In the genomic region with DNA sequence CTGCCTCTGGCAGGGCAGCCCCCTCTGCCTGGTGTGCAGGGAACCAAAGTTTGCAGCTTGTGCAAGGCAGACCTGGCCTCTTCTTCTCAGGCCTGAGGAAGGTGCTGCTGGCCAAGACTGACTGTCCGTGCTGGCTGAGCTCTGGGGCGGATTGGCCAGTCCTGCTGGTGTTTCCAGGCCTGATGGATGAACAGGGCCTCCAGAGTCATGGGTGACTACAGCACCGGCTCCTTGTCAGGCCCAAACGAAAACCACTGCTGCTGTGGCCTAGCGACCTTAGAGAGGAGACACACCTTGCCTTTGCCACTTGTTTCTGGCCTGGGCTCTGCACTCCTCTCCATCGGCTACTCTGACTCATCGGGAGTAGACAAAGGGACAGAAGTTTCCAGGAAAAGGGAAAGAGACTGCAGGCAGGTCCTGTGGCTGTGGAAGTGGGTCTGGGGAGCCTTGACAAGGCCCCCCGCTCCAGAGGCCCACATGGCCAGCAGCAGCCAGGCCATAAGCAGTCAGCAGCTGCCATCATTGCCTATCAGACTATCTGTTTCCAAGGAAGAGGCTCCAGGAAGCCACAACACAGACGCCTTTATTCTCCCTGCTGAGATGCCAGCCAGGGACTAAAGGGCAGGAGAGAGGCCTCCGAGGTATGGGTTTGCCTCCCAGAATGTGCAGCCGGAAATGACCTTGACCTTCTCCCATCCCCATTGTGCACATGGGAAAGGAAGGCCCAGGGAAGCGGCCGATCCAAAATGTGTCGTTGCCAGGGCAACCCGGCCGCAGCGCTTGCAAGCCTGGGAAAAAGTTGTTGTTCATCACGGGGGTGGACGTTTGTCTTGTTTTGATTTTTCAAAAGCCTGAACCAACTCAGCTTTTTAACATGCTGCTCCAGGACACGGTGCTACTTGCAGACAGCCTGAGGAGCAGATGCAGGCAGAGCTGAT, we compare ENCODE assay signal across 11 cellular contexts.
DNase-seq lines count a peak whose midpoint lies in the region; ATAC-seq and TF ChIP-seq lines count a peak whose summit lies in the region.
"Had no signal": no experiment of that assay in that cellular context is flagged by ENCODE, and none has a peak within 500 bp of the region (broad histone marks: within the 10 kb centered on the region; RNA-seq: fewer than 3 reads in every experiment).

No MANE protein-coding gene starts in this region.

- no peak for TF ChIP-seq POLR2A in esophagus muscularis mucosa (IDR thresholded peaks at IDR 0.05; ENCODE audit: low read depth)

- ATAC-seq in activated naive CD4-positive, alpha-beta T cell treated with anti-CD3 and anti-CD28 coated beads, Interleukin-2, amount 50 U/mL, for 72 hours, result no peak
- ATAC-seq in HG02973 (IDR thresholded peaks at IDR 0.05; ENCODE audit: unreplicated experiment), result no peak
- ATAC-seq in GM18909 (IDR thresholded peaks at IDR 0.05; ENCODE audit: poor library complexity, unreplicated experiment), result no peak
- ATAC-seq: stimulated activated effector memory CD8-positive, alpha-beta T cell treated with anti-CD3 and anti-CD28 coated beads, Interleukin-12 subunit alpha, Interleukin-12 subunit beta, amount 100 ng/mL, for 72 hours had no signal

- H3K9me3 ChIP-seq in SJCRH30 (replicated peaks) (no peaks in the 10 kb centered on the region), esophagus muscularis mucosa (no peaks in the 10 kb centered on the region), tibial artery (no peaks in the 10 kb centered on the region)

- no peaks in the 10 kb centered on the region for H3K27me3 ChIP-seq in SJCRH30
- H3K27me3 ChIP-seq in esophagus muscularis mucosa, result no peaks in the 10 kb centered on the region
- no peaks in the 10 kb centered on the region for H3K27me3 ChIP-seq in tibial artery

- no peak for TF ChIP-seq EP300 in esophagus muscularis mucosa (IDR thresholded peaks at IDR 0.05)

- intact Hi-C loops in esophagus muscularis mucosa (cut with DNase I), result no loop called here
- intact Hi-C loops in tibial artery (cut with DNase I; ENCODE audit: low total_unique reads), result loop anchor here (2.0 kb wide), 1 partner anchor 169 kb away; no protein-coding TSS in a partner anchor

- peak overlapping the region; percentile 50 for H3K27ac ChIP-seq in SJCRH30
- H3K27ac ChIP-seq in esophagus muscularis mucosa (replicated peaks in 1 of 4), result peak overlapping the region; percentile 54 to 73 (median 56)
- peak overlapping the region; percentile 37 to 43 for H3K27ac ChIP-seq in tibial artery

- WGBS in esophagus muscularis mucosa, result 69% methylated on average over 17 of the region's 20 CpGs

- H3K4me1 ChIP-seq in SJCRH30, result peaks cover 18% of the 10 kb centered on the region
- H3K4me1 ChIP-seq in esophagus muscularis mucosa, result peaks cover 22 to 41% (median 32%) of the 10 kb centered on the region in 4 donors
- peaks cover 0 to 30% (median 11%) of the 10 kb centered on the region in 4 donors for H3K4me1 ChIP-seq in tibial artery

- H3K36me3 Mint-ChIP-seq in activated naive CD4-positive, alpha-beta T cell treated with anti-CD3 and anti-CD28 coated beads, Interleukin-2, amount 50 U/mL, for 72 hours, result peaks cover 0 to 11% of the 10 kb centered on the region in 2 donors
- H3K36me3 Mint-ChIP-seq: stimulated activated effector memory CD8-positive, alpha-beta T cell treated with anti-CD3 and anti-CD28 coated beads, Interleukin-12 subunit alpha, Interleukin-12 subunit beta, amount 100 ng/mL, for 72 hours had no signal

- H3K4me3 ChIP-seq in SJCRH30 (no peak overlapping the region), esophagus muscularis mucosa (no peak overlapping the region), tibial artery (no peak overlapping the region)

- DNase-seq in SJCRH30 (peak; percentile 74 to 85), esophagus muscularis mucosa (ENCODE audit: extremely low spot score) (no peak), mucosa of gallbladder (ENCODE audit: low spot score) (peak; percentile 39), tibial artery (no peak)
- no peak for DNase-seq in activated naive CD4-positive, alpha-beta T cell treated with anti-CD3 and anti-CD28 coated beads, Interleukin-2, amount 50 U/mL, for 72 hours (ENCODE audit: low spot score in 2 of 2)
- DNase-seq in activated T-cell treated with anti-CD3 and anti-CD28 coated beads, Interleukin-2, amount 50 U/mL, for 48 hours, result no peak
- DNase-seq: activated naive CD4-positive, alpha-beta T cell treated with Interleukin-2 at 50 U/mL for 16 hours; GOT3 had no signal

- no peaks in the 10 kb centered on the region for H3K9me3 Mint-ChIP-seq in activated naive CD4-positive, alpha-beta T cell treated with anti-CD3 and anti-CD28 coated beads, Interleukin-2, amount 50 U/mL, for 72 hours
- H3K9me3 Mint-ChIP-seq: stimulated activated effector memory CD8-positive, alpha-beta T cell treated with anti-CD3 and anti-CD28 coated beads, Interleukin-12 subunit alpha, Interleukin-12 subunit beta, amount 100 ng/mL, for 72 hours had no signal

- no peak overlapping the region for H3K27ac Mint-ChIP-seq in activated naive CD4-positive, alpha-beta T cell treated with anti-CD3 and anti-CD28 coated beads, Interleukin-2, amount 50 U/mL, for 72 hours

- TF ChIP-seq CTCF in esophagus muscularis mucosa (IDR thresholded peaks at IDR 0.05) (no peak), tibial artery (IDR thresholded peaks at IDR 0.05) (no peak)

- H3K36me3 ChIP-seq in SJCRH30, result no peaks in the 10 kb centered on the region
- no peaks in the 10 kb centered on the region for H3K36me3 ChIP-seq in esophagus muscularis mucosa
- no peaks in the 10 kb centered on the region for H3K36me3 ChIP-seq in tibial artery

Comparison
In these comparisons a context has a peak if more than half of its experiments do, and no peak if none do; other contexts are left out.
1. DNase-seq: peak in SJCRH30 (2 of 2) and mucosa of gallbladder (single experiment); none in esophagus muscularis mucosa (single experiment), tibial artery (0 of 2), activated naive CD4-positive, alpha-beta T cell treated with anti-CD3 and anti-CD28 coated beads, Interleukin-2, amount 50 U/mL, for 72 hours (0 of 2) and activated T-cell treated with anti-CD3 and anti-CD28 coated beads, Interleukin-2, amount 50 U/mL, for 48 hours (0 of 2).
2. Peak in every context shown above with its lines, with median percentiles within 50 percentile points of each other: H3K27ac ChIP-seq.